Comparison of ENCODE assay signal across 21 cellular contexts in the genomic region with DNA sequence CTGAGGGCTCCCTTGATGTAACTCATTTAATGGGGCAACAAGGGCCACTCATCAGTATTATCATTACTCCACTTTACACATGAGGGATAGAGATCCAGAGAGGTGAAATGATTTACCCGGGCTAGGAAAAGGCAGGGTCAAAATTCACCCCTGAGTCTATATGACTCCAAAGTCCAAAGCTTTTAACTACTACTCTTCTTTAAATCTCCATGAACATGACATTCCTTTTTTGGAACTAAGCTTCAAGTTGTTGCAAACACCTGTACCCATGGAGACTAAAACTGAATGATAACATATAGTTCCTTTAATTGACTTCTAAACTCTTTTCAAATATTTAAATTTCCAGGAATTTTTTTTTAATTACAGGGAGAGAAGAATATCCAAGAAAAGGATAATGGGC.
DNase-seq lines count a peak whose midpoint lies in the region; ATAC-seq and TF ChIP-seq lines count a peak whose summit lies in the region.
"Had no signal": no experiment of that assay in that cellular context is flagged by ENCODE, and none has a peak within 500 bp of the region (broad histone marks: within the 10 kb centered on the region; RNA-seq: fewer than 3 reads in every experiment).

No MANE protein-coding gene starts in this region.

- H3K36me3 ChIP-seq in ascending aorta = no peaks in the 10 kb centered on the region
- H3K36me3 ChIP-seq in mesendoderm (ENCODE audit: control insufficient read depth, insufficient read depth, low read length) = no peaks in the 10 kb centered on the region
- H3K36me3 ChIP-seq in thoracic aorta = no peaks in the 10 kb centered on the region
- H3K36me3 ChIP-seq: BE2C, HAP-1 had no signal

- H2AK5ac ChIP-seq in mesendoderm (ENCODE audit: low read length) = no peak overlapping the region

- H3K4me1 ChIP-seq in ascending aorta (peaks cover 0 to 21% of the 10 kb centered on the region in 2 donors), mesendoderm (ENCODE audit: control insufficient read depth, low read depth, low read length) (peaks cover 9% of the 10 kb centered on the region), thoracic aorta (ENCODE audit: control insufficient read depth in 1 of 2, low read depth in 2 of 2) (peaks cover 12 to 39% of the 10 kb centered on the region in 2 donors)
- H3K4me1 ChIP-seq: BE2C had no signal

- H3K18ac ChIP-seq in mesendoderm (ENCODE audit: low read length) = no peak overlapping the region

- H3K27me3 ChIP-seq in ascending aorta = no peaks in the 10 kb centered on the region
- no peaks in the 10 kb centered on the region for H3K27me3 ChIP-seq in mesendoderm (ENCODE audit: insufficient read depth, low read length, poor library complexity)
- no peaks in the 10 kb centered on the region for H3K27me3 ChIP-seq in thoracic aorta (replicated peaks; ENCODE audit: insufficient read depth)
- H3K27me3 ChIP-seq: BE2C had no signal

- no peaks in the 10 kb centered on the region for H3K9me3 ChIP-seq in ascending aorta
- no peaks in the 10 kb centered on the region for H3K9me3 ChIP-seq in thoracic aorta
- H3K9me3 ChIP-seq: BE2C, HAP-1 had no signal

- H4K8ac ChIP-seq in mesendoderm (ENCODE audit: low read depth, low read length) = no peak overlapping the region

- H2BK15ac ChIP-seq in mesendoderm (replicated peaks; ENCODE audit: low read depth) = no peak overlapping the region

- DNase-seq in ascending aorta (ENCODE audit: low spot score in 2 of 2) (no peak), left lobe of liver (ENCODE audit: low spot score) (peak; percentile 54), mesendoderm (no peak), thoracic aorta (ENCODE audit: low spot score) (no peak), Ammon's horn (ENCODE audit: low spot score) (no peak), NCI-H1092 (lab: John Stamatoyannopoulos, UW) (no peak)
- no peak for DNase-seq in stimulated activated naive CD4-positive, alpha-beta T cell treated with Interleukin-2 at 50 U/mL for 16 hours (lab: John Stamatoyannopoulos, UW)
- DNase-seq: BE2C; C1 segment of cervical spinal cord; CD4-positive, CD25-positive, alpha-beta regulatory T cell; CD8-positive, alpha-beta memory T cell; COR-L47; DMS 273 treated with DMSO at 0.1 percent for 48 hours; DMS53; DND-41; EL had no signal

- no peak overlapping the region for H3K23ac ChIP-seq in mesendoderm (ENCODE audit: low read length)

- H3K4me3 ChIP-seq in ascending aorta = no peak overlapping the region
- H3K4me3 ChIP-seq in mesendoderm (ENCODE audit: low read length) = no peak overlapping the region
- H3K4me3 ChIP-seq in thoracic aorta = no peak overlapping the region
- H3K4me3 ChIP-seq: GM12878, GM23248, HAP-1 had no signal

- peak; percentile 86 for ATAC-seq in left lobe of liver
- ATAC-seq in thoracic aorta (ENCODE audit: insufficient number of reproducible peaks, low FRiP score, low read depth) = no peak
- ATAC-seq in HG03571 (IDR thresholded peaks at IDR 0.05; ENCODE audit: unreplicated experiment) = no peak
- ATAC-seq: GM12878 had no signal

- H3K79me2 ChIP-seq in mesendoderm (ENCODE audit: control insufficient read depth, insufficient read depth, low read length) = no peaks in the 10 kb centered on the region

- no peak overlapping the region for H3K9ac ChIP-seq in mesendoderm (ENCODE audit: low read length)
- H3K9ac ChIP-seq: GM23248 had no signal

- WGBS in mesendoderm (ENCODE audit: extremely low coverage, insufficient coverage, low lambda C conversion rate) = no CpG with 5 or more reads among the region's 1 CpG

- no peak overlapping the region for H3K4me2 ChIP-seq in mesendoderm (ENCODE audit: low read length)

- H2BK120ac ChIP-seq in mesendoderm (ENCODE audit: low read depth, low read length) = peak overlapping the region; percentile 88

- H3K27ac ChIP-seq in ascending aorta (peak overlapping the region; percentile 45 to 72), mesendoderm (ENCODE audit: low read depth, low read length) (no peak overlapping the region), thoracic aorta (peak overlapping the region; percentile 7 to 69)
- H3K27ac ChIP-seq: GM23248, HL-60 had no signal

- H3K4ac ChIP-seq in mesendoderm (ENCODE audit: low read depth, low read length) = no peak overlapping the region

- H3K56ac ChIP-seq in mesendoderm (ENCODE audit: low read length) = no peak overlapping the region

- intact Hi-C loops in ascending aorta (cut with DNase I) = no loop called here

- H3K79me1 ChIP-seq in mesendoderm (ENCODE audit: low read length) = no peaks in the 10 kb centered on the region

- no peak overlapping the region for H2BK5ac ChIP-seq in mesendoderm (ENCODE audit: low read length)

- no peak overlapping the region for H4K5ac ChIP-seq in mesendoderm (ENCODE audit: low read length)

- TF ChIP-seq CTCF in ascending aorta (IDR thresholded peaks at IDR 0.05) (no peak), thoracic aorta (IDR thresholded peaks at IDR 0.05) (no peak)
